ENCODE assay signal across 8 cellular contexts in genomic region chr16:48384982-48385271, GRCh38. TPM values are rescaled to one million over a fixed set of nuclear protein-coding genes. Genes with fewer than 3 reads are reported as not detected.
DNase-seq lines count a peak whose midpoint lies in the region; ATAC-seq and TF ChIP-seq lines count a peak whose summit lies in the region.

No MANE protein-coding gene starts in this region.

- TF ChIP-seq CTCF in epithelial cell of proximal tubule (conservative IDR thresholded peaks at IDR 0.05; ENCODE audit: low read depth, low read length) (no peak), ovary (IDR thresholded peaks at IDR 0.05) (no peak)

- H3K9me3 ChIP-seq in NT2/D1 (ENCODE audit: insufficient read depth, low read length) (no peaks in the 10 kb centered on the region), ovary (no peaks in the 10 kb centered on the region)

- H3K4me1 ChIP-seq in NT2/D1 (ENCODE audit: insufficient read depth, insufficient read length) (peaks cover 4% of the 10 kb centered on the region), ovary (ENCODE audit: insufficient read depth) (peaks cover 15% of the 10 kb centered on the region)

- H3K4me1 Mint-ChIP-seq in activated T-cell treated with anti-CD3 and anti-CD28 coated beads, Interleukin-2, amount 50 U/mL, for 24 hours (ENCODE audit: low read depth) = peaks cover 27% of the 10 kb centered on the region

- H3K4me3 ChIP-seq in NT2/D1 (ENCODE audit: insufficient read length, low read depth) = peak overlapping the region; percentile 68
- H3K4me3 ChIP-seq in epithelial cell of proximal tubule (ENCODE audit: low read depth, low read length) = peak overlapping the region; percentile 91
- peak overlapping the region; percentile 88 for H3K4me3 ChIP-seq in ovary

- no peaks in the 10 kb centered on the region for H3K27me3 Mint-ChIP-seq in activated T-cell treated with anti-CD3 and anti-CD28 coated beads, Interleukin-2, amount 50 U/mL, for 24 hours

- peak; percentile 49 for ATAC-seq in HG02588 (IDR thresholded peaks at IDR 0.05; ENCODE audit: unreplicated experiment)

- H3K27ac ChIP-seq in ovary = peak overlapping the region; percentile 99 to 100

- H3K9me3 Mint-ChIP-seq in activated T-cell treated with anti-CD3 and anti-CD28 coated beads, Interleukin-2, amount 50 U/mL, for 24 hours = no peaks in the 10 kb centered on the region

- peak overlapping the region; percentile 84 for H3K4me3 Mint-ChIP-seq in activated T-cell treated with anti-CD3 and anti-CD28 coated beads, Interleukin-2, amount 50 U/mL, for 24 hours

- H3K36me3 ChIP-seq in NT2/D1 (ENCODE audit: insufficient read depth, insufficient read length, low read length) (peaks cover 5% of the 10 kb centered on the region), ovary (no peaks in the 10 kb centered on the region)

- H3K36me3 Mint-ChIP-seq in activated T-cell treated with anti-CD3 and anti-CD28 coated beads, Interleukin-2, amount 50 U/mL, for 24 hours (ENCODE audit: low read depth) = peaks cover 10% of the 10 kb centered on the region

- 0% methylated on average over 9 to 42 of the region's 42 CpGs for WGBS in ovary, 3 donors

- intact Hi-C loops in ovary (cut with DNase I) = loop anchor here in 3 of 4 donors (10.0 kb wide), 3 partner anchors 120 to 230 kb away; partner anchors contain the start of gene N4BP1 (in 1 of the 3)

- H3K27ac Mint-ChIP-seq in activated T-cell treated with anti-CD3 and anti-CD28 coated beads, Interleukin-2, amount 50 U/mL, for 24 hours = no peak overlapping the region

- no peak for DNase-seq in activated T-cell treated with anti-CD3 and anti-CD28 coated beads, Interleukin-2, amount 50 U/mL, for 24 hours
- no peak for DNase-seq in activated T-cell treated with anti-CD3 and anti-CD28 coated beads, Interleukin-2, amount 50 U/mL, for 1 hour
- DNase-seq in NT2/D1 (ENCODE audit: low read depth, low spot score) = no peak
- no peak for DNase-seq in epithelial cell of proximal tubule (ENCODE audit: low read depth)
- peak in 1 of 5 donors; percentile 37 for DNase-seq in ovary
- no peak for DNase-seq in COLO668 (lab: John Stamatoyannopoulos, UW; ENCODE audit: unreplicated experiment)
- no peak for DNase-seq in NAMALWA (ENCODE audit: low spot score)

- H3K9ac ChIP-seq in NT2/D1 (ENCODE audit: insufficient read length, low read depth) = peak overlapping the region; percentile 94

- H3K27me3 ChIP-seq in NT2/D1 (ENCODE audit: insufficient read depth, insufficient read length) (no peaks in the 10 kb centered on the region), ovary (no peaks in the 10 kb centered on the region)

- TF ChIP-seq EP300 in ovary (IDR thresholded peaks at IDR 0.05) = no peak

- TF ChIP-seq POLR2A in ovary (IDR thresholded peaks at IDR 0.05) = no peak

RNA-seq across cellular contexts. Expression of gene SIAH1, which starts 0.3 kb away (rescaled TPM):
- total RNA-seq in epithelial cell of proximal tubule (15.3 and 17.9 TPM in 2 replicates), ovary (10 to 100 TPM; 24.3 to 36.4 (median 28.6) TPM)
- 10 to 100 TPM; 24.6 to 26.5 TPM for polyA plus RNA-seq in ovary
